In genomic region chr5:95858661-95859326, GRCh38 we compare ENCODE assay signal across 8 cellular contexts. TPM values are rescaled to one million over a fixed set of nuclear protein-coding genes. Genes with fewer than 3 reads are reported as not detected.
DNase-seq lines count a peak whose midpoint lies in the region; ATAC-seq and TF ChIP-seq lines count a peak whose summit lies in the region.

No MANE protein-coding gene starts in this region.

- no peaks in the 10 kb centered on the region for H3K36me3 Mint-ChIP-seq in CD8-positive, alpha-beta T cell

- no peaks in the 10 kb centered on the region for H3K27me3 ChIP-seq in CD8-positive, alpha-beta T cell (ENCODE audit: insufficient read depth, low read length)

- peaks cover 25% of the 10 kb centered on the region for H3K4me1 Mint-ChIP-seq in CD8-positive, alpha-beta T cell (ENCODE audit: low read depth)

- CTCF ChIA-PET in CD8-positive, alpha-beta T cell (lab: Charles Lee) = interaction anchor here (0.6 to 16.8 kb wide), 20 partner anchors 10 to 744 kb away, joined by 3 to 312 read pairs (median 4); no protein-coding TSS in a partner anchor

- TF ChIP-seq CTCF in CD8-positive, alpha-beta T cell (IDR thresholded peaks at IDR 0.05) = peak; percentile 93

- no peaks in the 10 kb centered on the region for H3K9me3 ChIP-seq in CD8-positive, alpha-beta T cell (ENCODE audit: low read length)

- H3K27ac ChIP-seq in CD8-positive, alpha-beta T cell (ENCODE audit: low read depth, low read length) = no peak overlapping the region

- intact Hi-C loops in CD8-positive, alpha-beta T cell (cut with DNase I, micrococcal nuclease) = loop anchor here (1.0 to 5.0 kb wide), 6 partner anchors 10 to 804 kb away; partner anchors contain the start of genes CAST (in 1 of the 2) and ELL2 (in 1 of the 2)

- no peak overlapping the region for H3K4me3 ChIP-seq in CD8-positive, alpha-beta T cell (ENCODE audit: low read depth, low read length)

- H3K9me3 Mint-ChIP-seq in CD8-positive, alpha-beta T cell = no peaks in the 10 kb centered on the region

- DNase-seq in CD8-positive, alpha-beta T cell = peak; percentile 76 to 95 (median 92)
- DNase-seq in HK-2 (ENCODE audit: unreplicated experiment) (peak; percentile 93), NK-92 (lab: John Stamatoyannopoulos, UW; ENCODE audit: unreplicated experiment) (peak; percentile 18), medulla oblongata (ENCODE audit: extremely low spot score) (peak; percentile 94)
- DNase-seq in activated CD8-positive, alpha-beta memory T cell treated with anti-CD3 and anti-CD28 coated beads for 4 hours (ENCODE audit: low read depth in 2 of 2) = peak; percentile 84 to 90
- DNase-seq in effector CD8-positive, alpha-beta T cell (lab: John Stamatoyannopoulos, UW) = peak; percentile 81
- DNase-seq in stimulated activated CD8-positive, alpha-beta memory T cell treated with anti-CD3 and anti-CD28 coated beads, Interleukin-12 subunit alpha, Interleukin-12 subunit beta, amount 100 ng/mL, for 1 hour (ENCODE audit: low read depth) = peak; percentile 91

- peak overlapping the region; percentile 34 for H3K27ac Mint-ChIP-seq in CD8-positive, alpha-beta T cell

- H3K4me1 ChIP-seq in CD8-positive, alpha-beta T cell (ENCODE audit: insufficient read depth, low read length) = peaks cover 9% of the 10 kb centered on the region

- H3K4me3 Mint-ChIP-seq in CD8-positive, alpha-beta T cell = peak overlapping the region; percentile 47

- POLR2A ChIA-PET in CD8-positive, alpha-beta T cell (lab: Charles Lee) = interaction anchor here (0.7 to 1.5 kb wide), 2 partner anchors 10 to 101 kb away, joined by 3 read pairs; no protein-coding TSS in a partner anchor

- peak; percentile 98 for ATAC-seq in CD8-positive, alpha-beta T cell
- peak; percentile 94 for ATAC-seq in GM19467 (IDR thresholded peaks at IDR 0.05; ENCODE audit: unreplicated experiment)

- no peaks in the 10 kb centered on the region for H3K36me3 ChIP-seq in CD8-positive, alpha-beta T cell (ENCODE audit: insufficient read depth, low read length)

- peaks cover 10% of the 10 kb centered on the region for H3K27me3 Mint-ChIP-seq in CD8-positive, alpha-beta T cell (ENCODE audit: low read depth)

RNA-seq across cellular contexts. Expression of gene GLRX, which starts 36.3 kb away (rescaled TPM):
- 10 to 100 TPM; 17.9 to 19.5 TPM for total RNA-seq in CD8-positive, alpha-beta T cell

Comparison
In these comparisons a context has a peak if more than half of its experiments do, and no peak if none do; other contexts are left out.
1. DNase-seq: peak in every context shown above with its lines; median percentile 94 in medulla oblongata; 93 in HK-2; 92 in CD8-positive, alpha-beta T cell; 91 in stimulated activated CD8-positive, alpha-beta memory T cell treated with anti-CD3 and anti-CD28 coated beads, Interleukin-12 subunit alpha, Interleukin-12 subunit beta, amount 100 ng/mL, for 1 hour; 87 in activated CD8-positive, alpha-beta memory T cell treated with anti-CD3 and anti-CD28 coated beads for 4 hours; 81 in effector CD8-positive, alpha-beta T cell; 18 in NK-92.